ENCODE assay signal across 1 cellular context in genomic region chr9:137676998-137677397, GRCh38.
TF ChIP-seq lines count a peak whose summit lies in the region.

No MANE protein-coding gene starts in this region.

TF ChIP-seq in K562, 482 proteins besides CTCF, POLR2A, EP300 and RAD21 (continued from another document):
- TF ChIP-seq, protein P1, sequence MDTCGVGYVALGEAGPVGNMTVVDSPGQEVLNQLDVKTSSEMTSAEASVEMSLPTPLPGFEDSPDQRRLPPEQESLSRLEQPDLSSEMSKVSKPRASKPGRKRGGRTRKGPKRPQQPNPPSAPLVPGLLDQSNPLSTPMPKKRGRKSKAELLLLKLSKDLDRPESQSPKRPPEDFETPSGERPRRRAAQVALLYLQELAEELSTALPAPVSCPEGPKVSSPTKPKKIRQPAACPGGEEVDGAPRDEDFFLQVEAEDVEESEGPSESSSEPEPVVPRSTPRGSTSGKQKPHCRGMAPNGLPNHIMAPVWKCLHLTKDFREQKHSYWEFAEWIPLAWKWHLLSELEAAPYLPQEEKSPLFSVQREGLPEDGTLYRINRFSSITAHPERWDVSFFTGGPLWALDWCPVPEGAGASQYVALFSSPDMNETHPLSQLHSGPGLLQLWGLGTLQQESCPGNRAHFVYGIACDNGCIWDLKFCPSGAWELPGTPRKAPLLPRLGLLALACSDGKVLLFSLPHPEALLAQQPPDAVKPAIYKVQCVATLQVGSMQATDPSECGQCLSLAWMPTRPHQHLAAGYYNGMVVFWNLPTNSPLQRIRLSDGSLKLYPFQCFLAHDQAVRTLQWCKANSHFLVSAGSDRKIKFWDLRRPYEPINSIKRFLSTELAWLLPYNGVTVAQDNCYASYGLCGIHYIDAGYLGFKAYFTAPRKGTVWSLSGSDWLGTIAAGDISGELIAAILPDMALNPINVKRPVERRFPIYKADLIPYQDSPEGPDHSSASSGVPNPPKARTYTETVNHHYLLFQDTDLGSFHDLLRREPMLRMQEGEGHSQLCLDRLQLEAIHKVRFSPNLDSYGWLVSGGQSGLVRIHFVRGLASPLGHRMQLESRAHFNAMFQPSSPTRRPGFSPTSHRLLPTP (IDR thresholded peaks at IDR 0.05; ENCODE audit: borderline replicate concordance, extremely low read depth, insufficient read length): no peak
- TF ChIP-seq NR2C2 (CRISPR knock-in tag; IDR thresholded peaks at IDR 0.05) (no peak), NR2C2 (tag; IDR thresholded peaks at IDR 0.05) (no peak), CEBPG (CRISPR knock-in tag; IDR thresholded peaks at IDR 0.05) (no peak), CEBPG (tag; conservative IDR thresholded peaks at IDR 0.05 in 1 of 2, IDR thresholded peaks at IDR 0.05 in 1 of 2) (0 out of 4 replicates have a peak, but pooled peaks of 1 of the 2 experiments have one; percentile 12), ZNF551 (CRISPR knock-in tag; IDR thresholded peaks at IDR 0.05) (no peak), ZSCAN29 (IDR thresholded peaks at IDR 0.05) (no peak), TEAD4 (IDR thresholded peaks at IDR 0.05; ENCODE audit: low read length) (no peak), TEAD4 (CRISPR knock-in tag; IDR thresholded peaks at IDR 0.05; ENCODE audit: borderline replicate concordance) (no peak), ZNF830 (CRISPR knock-in tag; IDR thresholded peaks at IDR 0.05) (no peak), KLF6 (CRISPR knock-in tag; IDR thresholded peaks at IDR 0.05; ENCODE audit: borderline replicate concordance) (no peak), ZNF274 (IDR thresholded peaks at IDR 0.05; ENCODE audit: borderline replicate concordance, low read depth, low read length) (no peak), MCM5 (IDR thresholded peaks at IDR 0.05; ENCODE audit: low read depth) (no peak), CBX1 (IDR thresholded peaks at IDR 0.05; ENCODE audit: low read depth) (no peak), EGR1 (conservative IDR thresholded peaks at IDR 0.05) (no peak), MLLT1 (IDR thresholded peaks at IDR 0.05) (no peak)
- TF ChIP-seq, protein P2, sequence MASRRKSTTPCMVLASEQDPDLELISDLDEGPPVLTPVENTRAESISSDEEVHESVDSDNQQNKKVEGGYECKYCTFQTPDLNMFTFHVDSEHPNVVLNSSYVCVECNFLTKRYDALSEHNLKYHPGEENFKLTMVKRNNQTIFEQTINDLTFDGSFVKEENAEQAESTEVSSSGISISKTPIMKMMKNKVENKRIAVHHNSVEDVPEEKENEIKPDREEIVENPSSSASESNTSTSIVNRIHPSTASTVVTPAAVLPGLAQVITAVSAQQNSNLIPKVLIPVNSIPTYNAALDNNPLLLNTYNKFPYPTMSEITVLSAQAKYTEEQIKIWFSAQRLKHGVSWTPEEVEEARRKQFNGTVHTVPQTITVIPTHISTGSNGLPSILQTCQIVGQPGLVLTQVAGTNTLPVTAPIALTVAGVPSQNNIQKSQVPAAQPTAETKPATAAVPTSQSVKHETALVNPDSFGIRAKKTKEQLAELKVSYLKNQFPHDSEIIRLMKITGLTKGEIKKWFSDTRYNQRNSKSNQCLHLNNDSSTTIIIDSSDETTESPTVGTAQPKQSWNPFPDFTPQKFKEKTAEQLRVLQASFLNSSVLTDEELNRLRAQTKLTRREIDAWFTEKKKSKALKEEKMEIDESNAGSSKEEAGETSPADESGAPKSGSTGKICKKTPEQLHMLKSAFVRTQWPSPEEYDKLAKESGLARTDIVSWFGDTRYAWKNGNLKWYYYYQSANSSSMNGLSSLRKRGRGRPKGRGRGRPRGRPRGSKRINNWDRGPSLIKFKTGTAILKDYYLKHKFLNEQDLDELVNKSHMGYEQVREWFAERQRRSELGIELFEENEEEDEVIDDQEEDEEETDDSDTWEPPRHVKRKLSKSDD (conservative IDR thresholded peaks at IDR 0.05; ENCODE audit: low read length): no peak
- TF ChIP-seq, protein P3, sequence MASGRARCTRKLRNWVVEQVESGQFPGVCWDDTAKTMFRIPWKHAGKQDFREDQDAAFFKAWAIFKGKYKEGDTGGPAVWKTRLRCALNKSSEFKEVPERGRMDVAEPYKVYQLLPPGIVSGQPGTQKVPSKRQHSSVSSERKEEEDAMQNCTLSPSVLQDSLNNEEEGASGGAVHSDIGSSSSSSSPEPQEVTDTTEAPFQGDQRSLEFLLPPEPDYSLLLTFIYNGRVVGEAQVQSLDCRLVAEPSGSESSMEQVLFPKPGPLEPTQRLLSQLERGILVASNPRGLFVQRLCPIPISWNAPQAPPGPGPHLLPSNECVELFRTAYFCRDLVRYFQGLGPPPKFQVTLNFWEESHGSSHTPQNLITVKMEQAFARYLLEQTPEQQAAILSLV (tag; IDR thresholded peaks at IDR 0.05): peak; percentile 29; the same call in 1 of the 2 replicates
